In genomic region chr22:25563757-25564319, GRCh38 we compare ENCODE assay signal across 2 cellular contexts.
TF ChIP-seq lines count a peak whose summit lies in the region.

No MANE protein-coding gene starts in this region.

TF ChIP-seq in GM23338, 12 proteins besides CTCF, POLR2A, EP300 and RAD21:
- TF ChIP-seq EZH2phosphoT487 (IDR thresholded peaks at IDR 0.05; ENCODE audit: unreplicated experiment) (no peak), CREB1 (CRISPR knock-in tag; IDR thresholded peaks at IDR 0.05; ENCODE audit: low read depth) (no peak), ZNF114 (CRISPR knock-in tag; IDR thresholded peaks at IDR 0.05) (no peak), POLR2AphosphoS5 (IDR thresholded peaks at IDR 0.05; ENCODE audit: low read depth) (no peak), EZH2 (IDR thresholded peaks at IDR 0.05; ENCODE audit: low read depth, unreplicated experiment) (no peak), REST (IDR thresholded peaks at IDR 0.05; ENCODE audit: unreplicated experiment) (no peak), JUNB (IDR thresholded peaks at IDR 0.05; ENCODE audit: unreplicated experiment) (no peak), ZNF462 (CRISPR knock-in tag; IDR thresholded peaks at IDR 0.05) (no peak), ETS1 (IDR thresholded peaks at IDR 0.05) (no peak), ZNF331 (CRISPR knock-in tag; IDR thresholded peaks at IDR 0.05; ENCODE audit: low read depth) (no peak), NANOG (IDR thresholded peaks at IDR 0.05; ENCODE audit: borderline replicate concordance) (no peak), STAT1 (IDR thresholded peaks at IDR 0.05; ENCODE audit: unreplicated experiment) (no peak)

TF ChIP-seq in HepG2, 621 proteins besides CTCF, POLR2A, EP300 and RAD21 (continues in another document):
- TF ChIP-seq ARID4A (CRISPR knock-in tag; IDR thresholded peaks at IDR 0.05; ENCODE audit: borderline replicate concordance) (peak; percentile 54; the same call in 1 of the 2 replicates), ZNF101 (CRISPR knock-in tag; IDR thresholded peaks at IDR 0.05; ENCODE audit: borderline replicate concordance, low read depth) (no peak), ZMAT5 (CRISPR knock-in tag; IDR thresholded peaks at IDR 0.05; ENCODE audit: borderline replicate concordance, low read depth) (no peak), ZNF891 (CRISPR knock-in tag; IDR thresholded peaks at IDR 0.05) (peak; percentile 15; the same call in 1 of the 2 replicates), KDM6A (CRISPR knock-in tag; IDR thresholded peaks at IDR 0.05; ENCODE audit: low read depth) (no peak), FOXC1 (CRISPR knock-in tag; IDR thresholded peaks at IDR 0.05; ENCODE audit: borderline replicate concordance) (0 out of 2 replicates have a peak, but pooled peaks have one; percentile 25), SMYD3 (CRISPR knock-in tag; IDR thresholded peaks at IDR 0.05) (0 out of 2 replicates have a peak, but pooled peaks have one; percentile 48), GABPB1 (CRISPR knock-in tag; IDR thresholded peaks at IDR 0.05) (no peak), RBAK (CRISPR knock-in tag; IDR thresholded peaks at IDR 0.05) (no peak), DZIP1 (CRISPR knock-in tag; IDR thresholded peaks at IDR 0.05) (no peak), GABPA (IDR thresholded peaks at IDR 0.05; ENCODE audit: low read depth, low read length) (no peak), GABPA (CRISPR knock-in tag; IDR thresholded peaks at IDR 0.05; ENCODE audit: low read depth) (no peak), PAXIP1 (CRISPR knock-in tag; conservative IDR thresholded peaks at IDR 0.05) (peak; percentile 42; the same call in 1 of the 2 replicates), SAP130 (CRISPR knock-in tag; IDR thresholded peaks at IDR 0.05; ENCODE audit: low read depth) (peak; percentile 54), FOXA1 (IDR thresholded peaks at IDR 0.05) (no peak), FOXA1 (CRISPR knock-in tag; IDR thresholded peaks at IDR 0.05) (no peak), SALL1 (CRISPR knock-in tag; IDR thresholded peaks at IDR 0.05) (peak; percentile 22; the same call in 1 of the 2 replicates), CBFB (CRISPR knock-in tag; IDR thresholded peaks at IDR 0.05) (no peak), TMF1 (CRISPR knock-in tag; IDR thresholded peaks at IDR 0.05; ENCODE audit: low read depth) (0 out of 2 replicates have a peak, but pooled peaks have one; percentile 36), ZBTB10 (CRISPR knock-in tag; IDR thresholded peaks at IDR 0.05; ENCODE audit: borderline replicate concordance) (peak; percentile 63; the same call in 1 of the 2 replicates), SP140L (CRISPR knock-in tag; IDR thresholded peaks at IDR 0.05; ENCODE audit: borderline replicate concordance) (no peak), FOXP1 (IDR thresholded peaks at IDR 0.05) (no peak), FOXP1 (CRISPR knock-in tag; IDR thresholded peaks at IDR 0.05) (peak; percentile 13; the same call in 1 of the 2 replicates), TCF7 (IDR thresholded peaks at IDR 0.05; ENCODE audit: low read depth) (peak; percentile 50), SATB2 (CRISPR knock-in tag; IDR thresholded peaks at IDR 0.05) (no peak), ZNF34 (CRISPR knock-in tag; IDR thresholded peaks at IDR 0.05; ENCODE audit: borderline replicate concordance) (no peak; the same call in 1 of the 2 replicates), EEA1 (CRISPR knock-in tag; IDR thresholded peaks at IDR 0.05; ENCODE audit: borderline replicate concordance) (no peak), TP53 (CRISPR knock-in tag; conservative IDR thresholded peaks at IDR 0.05) (no peak), POLR2G (IDR thresholded peaks at IDR 0.05; ENCODE audit: low read depth, low read length) (peak; percentile 52), CEBPG (CRISPR knock-in tag; IDR thresholded peaks at IDR 0.05) (peak; percentile 73), TBP (CRISPR knock-in tag; IDR thresholded peaks at IDR 0.05) (no peak), NR2F2 (IDR thresholded peaks at IDR 0.05; ENCODE audit: borderline replicate concordance, low read depth) (no peak), HNRNPUL1 (IDR thresholded peaks at IDR 0.05; ENCODE audit: low read depth, low read length) (no peak), PATZ1 (CRISPR knock-in tag; IDR thresholded peaks at IDR 0.05) (peak; percentile 30; the same call in 1 of the 2 replicates), PRDM15 (CRISPR knock-in tag; IDR thresholded peaks at IDR 0.05) (no peak)
